15 cellular contexts compared by ENCODE assay signal in genomic region chr2:65309699-65310098, GRCh38.
DNase-seq lines count a peak whose midpoint lies in the region; ATAC-seq, FAIRE-seq and TF ChIP-seq lines count a peak whose summit lies in the region.
"Had no signal": no experiment of that assay in that cellular context is flagged by ENCODE, and none has a peak within 500 bp of the region (broad histone marks: within the 10 kb centered on the region; RNA-seq: fewer than 3 reads in every experiment).

No MANE protein-coding gene starts in this region.

- ATAC-seq in GM12878 (peak; percentile 35), left lung (peak; percentile 88), gastrocnemius medialis (no peak), HG03469 (IDR thresholded peaks at IDR 0.05; ENCODE audit: unreplicated experiment) (no peak), HG03432 (IDR thresholded peaks at IDR 0.05; ENCODE audit: unreplicated experiment) (no peak)

- H3K9ac ChIP-seq in GM12878 (ENCODE audit: control insufficient read depth, insufficient read depth, low read length): no peak overlapping the region

- no peaks in the 10 kb centered on the region for H3K79me2 ChIP-seq in GM12878 (ENCODE audit: control insufficient read depth, insufficient read depth, low read length)

- DNase-seq in HT-29 (ENCODE audit: low spot score): peak; percentile 17
- no peak for DNase-seq in GM12878 (ENCODE audit: low read depth, low spot score)
- DNase-seq in left lung: peak in 1 of 2 donors; percentile 48
- no peak for DNase-seq in gastrocnemius medialis
- DNase-seq in activated CD4-positive, alpha-beta T cell treated with anti-CD3 and anti-CD28 coated beads for 4 hours: no peak
- DNase-seq in mesenteric fat pad (ENCODE audit: low spot score): no peak
- DNase-seq: activated CD4-positive, alpha-beta T cell treated with anti-CD3 and anti-CD28 coated beads, Interleukin-2, amount 10 ng/mL, durations not matched to agents 24 days and 14 days; anterior cingulate cortex; C1 segment of cervical spinal cord; stimulated activated CD4-positive, alpha-beta T cell treated with anti-CD3 and anti-CD28 coated beads, Interleukin-15, amount 100 ng/mL, for 24 hours; stimulated activated CD8-positive, alpha-beta memory T cell treated with anti-CD3 and anti-CD28 coated beads, Interleukin-4, amount 100 ng/mL, for 48 hours; T-cell had no signal

- no peak overlapping the region for H3K4me2 ChIP-seq in GM12878 (ENCODE audit: control insufficient read depth, insufficient read depth)

- TF ChIP-seq POLR2A in GM12878 (IDR thresholded peaks at IDR 0.05; ENCODE audit: low read depth, low read length) (no peak), gastrocnemius medialis (IDR thresholded peaks at IDR 0.05) (no peak)

- SMC1A ChIA-PET in GM12878 (lab: Charles Lee; ENCODE audit: uncharacterized antibody, unreplicated experiment): interaction anchor here (1.8 kb wide), 1 partner anchor 9 kb away, joined by 8 read pairs; no protein-coding TSS in a partner anchor

- 0 out of 2 replicates have a peak, but pooled peaks cover 2% of the 10 kb centered on the region for H4K20me1 ChIP-seq in GM12878 (ENCODE audit: control insufficient read depth, insufficient read depth)

- 59% methylated on average over 8 of the region's 8 CpGs for WGBS in GM12878 (ENCODE audit: insufficient coverage, insufficient replicate concordance, low lambda C conversion rate, missing lambda C conversion rate)

- H3K9me3 ChIP-seq in GM12878 (replicated peaks; ENCODE audit: control insufficient read depth, insufficient read depth, low read length) (no peaks in the 10 kb centered on the region), left lung (no peaks in the 10 kb centered on the region), gastrocnemius medialis (no peaks in the 10 kb centered on the region)

- H3K27me3 ChIP-seq in GM12878 (replicated peaks in 1 of 2; ENCODE audit: control insufficient read depth in 2 of 2, insufficient read depth in 2 of 2, low read length in 1 of 2): no peaks in the 10 kb centered on the region
- H3K27me3 ChIP-seq in left lung: no peaks in the 10 kb centered on the region
- H3K27me3 ChIP-seq in gastrocnemius medialis: no peaks in the 10 kb centered on the region

- H3K4me1 ChIP-seq in GM12878 (ENCODE audit: control insufficient read depth, insufficient read depth, low read length) (no peaks in the 10 kb centered on the region), left lung (peaks cover 8 to 28% of the 10 kb centered on the region in 2 donors), gastrocnemius medialis (peaks cover 8 to 10% of the 10 kb centered on the region in 2 donors)

- RAD21 ChIA-PET in GM12878 (lab: Charles Lee; ENCODE audit: unreplicated experiment): interaction anchor here (1.4 kb wide), 1 partner anchor 29 kb away, joined by 3 read pairs; no protein-coding TSS in a partner anchor

- POLR2A ChIA-PET in GM12878 (lab: Charles Lee): interaction anchor here (0.6 kb wide), 1 partner anchor 23 kb away, joined by 4 read pairs; no protein-coding TSS in a partner anchor

- no peak overlapping the region for H2AFZ ChIP-seq in GM12878 (ENCODE audit: control insufficient read depth, low read depth, low read length)

- no peak overlapping the region for H3K4me3 ChIP-seq in GM12878
- no peak overlapping the region for H3K4me3 ChIP-seq in left lung
- H3K4me3 ChIP-seq in gastrocnemius medialis: no peak overlapping the region

- intact Hi-C loops in GM12878 (cut with micrococcal nuclease; ENCODE audit: unreplicated experiment) (no loop called here), left lung (cut with DNase I) (no loop called here), gastrocnemius medialis (cut with DNase I; ENCODE audit: low total_unique reads) (no loop called here)

- no peak for TF ChIP-seq RAD21 in GM12878 (IDR thresholded peaks at IDR 0.05; ENCODE audit: insufficient read depth, low read depth, low read length)

- H3K27ac ChIP-seq in GM12878 (ENCODE audit: control insufficient read depth, insufficient read depth): no peak overlapping the region
- H3K27ac ChIP-seq in left lung: peak overlapping the region; percentile 2 to 46
- peak overlapping the region; percentile 64 to 73 (median 66) for H3K27ac ChIP-seq in gastrocnemius medialis

- H3K36me3 ChIP-seq in GM12878 (ENCODE audit: control insufficient read depth in 2 of 2, insufficient read depth in 2 of 2, low read length in 1 of 2): peaks cover 0 to 9% of the 10 kb centered on the region in 2 experiments; a peak in 2 of 4 replicates
- H3K36me3 ChIP-seq in left lung: peaks cover 0 to 33% of the 10 kb centered on the region in 2 donors
- peaks cover 0 to 31% of the 10 kb centered on the region in 2 donors for H3K36me3 ChIP-seq in gastrocnemius medialis

- CTCF ChIA-PET in GM12878 (lab: Yijun Ruan, JAX): interaction anchor here (1.2 kb wide), 1 partner anchor 13 kb away, joined by 3 read pairs; no protein-coding TSS in a partner anchor

- no peak for TF ChIP-seq EP300 in GM12878 (IDR thresholded peaks at IDR 0.05; ENCODE audit: borderline replicate concordance in 1 of 2, control insufficient read depth in 1 of 2, low read depth in 2 of 2, low read length in 2 of 2)

- no peak for FAIRE-seq in GM12878 (lab: Jason Lieb, UNC)
- FAIRE-seq: GM19239 had no signal

- no TSS peak for BruUV-seq in GM12878 (replicated peaks; lab: Mats Ljungman, UMichigan)

- in situ Hi-C loops in GM12878 (cut with MboI) (no loop called here), gastrocnemius medialis (cut with MboI; ENCODE audit: low sequenced_read_pairs in 4 of 4) (no loop called here)

- TF ChIP-seq CTCF in GM12878 (IDR thresholded peaks at IDR 0.05 in 2 of 3, conservative IDR thresholded peaks at IDR 0.05 in 1 of 3; ENCODE audit: control insufficient read depth in 2 of 3, extremely low read depth in 1 of 3, insufficient read depth in 1 of 3, low read depth in 3 of 3, low read length in 3 of 3) (no peak), left lung (IDR thresholded peaks at IDR 0.05) (no peak), gastrocnemius medialis (IDR thresholded peaks at IDR 0.05 in 4 of 5, conservative IDR thresholded peaks at IDR 0.05 in 1 of 5) (no peak)

TF ChIP-seq in GM12878, 131 proteins besides CTCF, POLR2A, EP300 and RAD21:
- TF ChIP-seq RB1 (IDR thresholded peaks at IDR 0.05; ENCODE audit: borderline replicate concordance): no peak
- TF ChIP-seq, protein P1, sequence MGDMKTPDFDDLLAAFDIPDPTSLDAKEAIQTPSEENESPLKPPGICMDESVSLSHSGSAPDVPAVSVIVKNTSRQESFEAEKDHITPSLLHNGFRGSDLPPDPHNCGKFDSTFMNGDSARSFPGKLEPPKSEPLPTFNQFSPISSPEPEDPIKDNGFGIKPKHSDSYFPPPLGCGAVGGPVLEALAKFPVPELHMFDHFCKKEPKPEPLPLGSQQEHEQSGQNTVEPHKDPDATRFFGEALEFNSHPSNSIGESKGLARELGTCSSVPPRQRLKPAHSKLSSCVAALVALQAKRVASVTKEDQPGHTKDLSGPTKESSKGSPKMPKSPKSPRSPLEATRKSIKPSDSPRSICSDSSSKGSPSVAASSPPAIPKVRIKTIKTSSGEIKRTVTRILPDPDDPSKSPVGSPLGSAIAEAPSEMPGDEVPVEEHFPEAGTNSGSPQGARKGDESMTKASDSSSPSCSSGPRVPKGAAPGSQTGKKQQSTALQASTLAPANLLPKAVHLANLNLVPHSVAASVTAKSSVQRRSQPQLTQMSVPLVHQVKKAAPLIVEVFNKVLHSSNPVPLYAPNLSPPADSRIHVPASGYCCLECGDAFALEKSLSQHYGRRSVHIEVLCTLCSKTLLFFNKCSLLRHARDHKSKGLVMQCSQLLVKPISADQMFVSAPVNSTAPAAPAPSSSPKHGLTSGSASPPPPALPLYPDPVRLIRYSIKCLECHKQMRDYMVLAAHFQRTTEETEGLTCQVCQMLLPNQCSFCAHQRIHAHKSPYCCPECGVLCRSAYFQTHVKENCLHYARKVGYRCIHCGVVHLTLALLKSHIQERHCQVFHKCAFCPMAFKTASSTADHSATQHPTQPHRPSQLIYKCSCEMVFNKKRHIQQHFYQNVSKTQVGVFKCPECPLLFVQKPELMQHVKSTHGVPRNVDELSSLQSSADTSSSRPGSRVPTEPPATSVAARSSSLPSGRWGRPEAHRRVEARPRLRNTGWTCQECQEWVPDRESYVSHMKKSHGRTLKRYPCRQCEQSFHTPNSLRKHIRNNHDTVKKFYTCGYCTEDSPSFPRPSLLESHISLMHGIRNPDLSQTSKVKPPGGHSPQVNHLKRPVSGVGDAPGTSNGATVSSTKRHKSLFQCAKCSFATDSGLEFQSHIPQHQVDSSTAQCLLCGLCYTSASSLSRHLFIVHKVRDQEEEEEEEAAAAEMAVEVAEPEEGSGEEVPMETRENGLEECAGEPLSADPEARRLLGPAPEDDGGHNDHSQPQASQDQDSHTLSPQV (IDR thresholded peaks at IDR 0.05): no peak
- TF ChIP-seq ASH2L (IDR thresholded peaks at IDR 0.05; ENCODE audit: borderline replicate concordance, low read depth): no peak
- TF ChIP-seq ZNF622 (IDR thresholded peaks at IDR 0.05): no peak
- TF ChIP-seq RBBP5 (conservative IDR thresholded peaks at IDR 0.05): no peak
- TF ChIP-seq ATF7 (IDR thresholded peaks at IDR 0.05; ENCODE audit: low read depth): no peak
- TF ChIP-seq IRF3 (IDR thresholded peaks at IDR 0.05): no peak
- no peak for TF ChIP-seq PAX5 (IDR thresholded peaks at IDR 0.05; ENCODE audit: borderline replicate concordance, low read depth, low read length)
- no peak for TF ChIP-seq CREM (IDR thresholded peaks at IDR 0.05; ENCODE audit: low read depth)
- TF ChIP-seq HCFC1 (IDR thresholded peaks at IDR 0.05; ENCODE audit: low read length): no peak
- no peak for TF ChIP-seq ZNF384 (IDR thresholded peaks at IDR 0.05; ENCODE audit: borderline replicate concordance, low read depth, low read length)
- no peak for TF ChIP-seq HDAC6 (IDR thresholded peaks at IDR 0.05; ENCODE audit: unreplicated experiment)
- TF ChIP-seq BCL11A (IDR thresholded peaks at IDR 0.05; ENCODE audit: low read depth, low read length): no peak
- no peak for TF ChIP-seq RCOR1 (conservative IDR thresholded peaks at IDR 0.05; ENCODE audit: low read depth, low read length)
- no peak for TF ChIP-seq POLR2AphosphoS2 (IDR thresholded peaks at IDR 0.05; ENCODE audit: low read depth, low read length)
- TF ChIP-seq NRF1 (conservative IDR thresholded peaks at IDR 0.05; ENCODE audit: low read depth, low read length): no peak
TF ChIP-seq in GM12878: peak in this region for 0.

Comparison
In these comparisons a context has a peak if more than half of its experiments do, and no peak if none do; other contexts are left out.
1. ATAC-seq: peak in GM12878 (single experiment) and left lung (single experiment); none in gastrocnemius medialis (0 of 2), HG03469 (single experiment) and HG03432 (single experiment).